11 cellular contexts compared by ENCODE assay signal in genomic region chr22:26446808-26447515, GRCh38.
"Had no signal": no experiment of that assay in that cellular context is flagged by ENCODE, and none has a peak within 500 bp of the region (broad histone marks: within the 10 kb centered on the region; RNA-seq: fewer than 3 reads in every experiment).

No MANE protein-coding gene starts in this region.

- ATAC-seq: gastrocnemius medialis; naive thymus-derived CD4-positive, alpha-beta T cell; stimulated activated naive CD8-positive, alpha-beta T cell treated with anti-CD3 and anti-CD28 coated beads, Interleukin-15, Interleukin-2, amounts not matched to agents 100 U/mL and 50 U/mL, for 24 hours had no signal

- H3K9me3 Mint-ChIP-seq: naive thymus-derived CD4-positive, alpha-beta T cell had no signal

- H3K4me3 Mint-ChIP-seq: naive thymus-derived CD4-positive, alpha-beta T cell had no signal

- H3K27me3 Mint-ChIP-seq: naive thymus-derived CD4-positive, alpha-beta T cell had no signal

- DNase-seq: activated CD4-positive, alpha-beta T cell treated with anti-CD3 and anti-CD28 coated beads, Interleukin-2, amount 50 U/mL, for 48 hours; activated CD4-positive, CD25-positive, alpha-beta regulatory T cell treated with anti-CD3 and anti-CD28 coated beads, Interleukin-2, amount 50 U/mL, for 72 hours; activated effector memory CD4-positive, alpha-beta T cell treated with Interleukin-2 at 50 U/mL for 16 hours; aorta; dermis blood vessel endothelial cell; gastrocnemius medialis; islet precursor cell; naive thymus-derived CD4-positive, alpha-beta T cell; stimulated activated CD4-positive, alpha-beta T cell treated with anti-CD3 and anti-CD28 coated beads, Interleukin-4, amount 100 ng/mL, for 4 hours; stimulated activated CD8-positive, alpha-beta memory T cell treated with anti-CD3 and anti-CD28 coated beads, Interleukin-4, amount 100 ng/mL, for 48 hours; stimulated activated naive CD8-positive, alpha-beta T cell treated with anti-CD3 and anti-CD28 coated beads, Interleukin-15, Interleukin-2, amounts not matched to agents 100 U/mL and 50 U/mL, for 24 hours had no signal
